In the genomic region with DNA sequence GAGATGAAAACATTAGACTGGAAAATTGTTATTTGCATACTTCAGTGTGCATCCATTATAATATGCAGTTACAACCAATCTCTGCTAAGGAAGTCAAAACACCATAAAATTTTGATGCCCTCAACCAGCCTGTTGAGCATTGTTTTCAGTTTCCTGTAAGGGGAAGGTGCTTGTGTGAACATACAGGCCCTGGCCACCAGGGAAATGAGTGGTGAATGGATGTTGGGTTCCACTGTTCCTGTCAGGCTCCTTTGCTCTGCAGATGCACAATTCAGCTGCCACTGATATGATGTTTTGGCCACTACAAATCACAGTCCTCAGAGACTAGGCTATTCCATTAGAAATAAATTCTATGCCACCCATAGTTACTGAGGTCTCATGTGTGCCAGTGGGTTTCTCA, we compare ENCODE assay signal across 20 cellular contexts.
"Had no signal": no experiment of that assay in that cellular context is flagged by ENCODE, and none has a peak within 500 bp of the region (broad histone marks: within the 10 kb centered on the region; RNA-seq: fewer than 3 reads in every experiment).

No MANE protein-coding gene starts in this region.

- DNase-seq: activated B cell treated with CpG ODN at 0.5 μM for 24 hours; activated CD4-positive, alpha-beta memory T cell treated with anti-CD3 and anti-CD28 coated beads, Interleukin-2, amount 10 ng/mL, durations not matched to agents 7 days and 5 days; activated CD4-positive, alpha-beta T cell treated with anti-CD3 and anti-CD28 coated beads for 4 hours; activated CD8-positive, alpha-beta memory T cell treated with anti-CD3 and anti-CD28 coated beads, Interleukin-2, amount 10 ng/mL, durations not matched to agents 7 days and 5 days; activated naive CD4-positive, alpha-beta T cell; activated naive CD8-positive, alpha-beta T cell treated with anti-CD3 and anti-CD28 coated beads for 36 hours; amygdala; dermis blood vessel endothelial cell; effector memory CD4-positive, alpha-beta T cell; foreskin keratinocyte; hippocampal formation; midbrain; nucleus accumbens; spleen; stimulated activated naive B cell treated with anti-CD40 and anti-IgM and Interleukin-4, amounts not matched to agents 10 μg/mL and 1 μg/mL and 100 μg/mL, for 72 hours had no signal

- H3K36me3 Mint-ChIP-seq: activated CD8-positive, alpha-beta memory T cell treated with anti-CD3 and anti-CD28 coated beads, Interleukin-2, amount 10 ng/mL, durations not matched to agents 7 days and 5 days; activated naive CD8-positive, alpha-beta T cell treated with anti-CD3 and anti-CD28 coated beads for 36 hours; stimulated activated naive B cell treated with anti-CD40 and anti-IgM and Interleukin-4, amounts not matched to agents 10 μg/mL and 1 μg/mL and 100 μg/mL, for 72 hours had no signal

- H3K27ac Mint-ChIP-seq: activated B cell treated with CpG ODN at 0.5 μM for 24 hours; activated CD4-positive, alpha-beta memory T cell treated with anti-CD3 and anti-CD28 coated beads, Interleukin-2, amount 10 ng/mL, durations not matched to agents 7 days and 5 days; activated CD8-positive, alpha-beta memory T cell treated with anti-CD3 and anti-CD28 coated beads, Interleukin-2, amount 10 ng/mL, durations not matched to agents 7 days and 5 days; activated naive CD8-positive, alpha-beta T cell treated with anti-CD3 and anti-CD28 coated beads for 36 hours; nephron; stimulated activated naive B cell treated with anti-CD40 and anti-IgM and Interleukin-4, amounts not matched to agents 10 μg/mL and 1 μg/mL and 100 μg/mL, for 72 hours; T-helper 2 cell treated with Interferon-gamma antibody and Interleukin-4, amounts not matched to agents 5 μg/mL and 100 μg/mL, for 36 hours had no signal

- H3K27me3 ChIP-seq: spleen had no signal

- H3K27ac ChIP-seq: epithelial cell of prostate, foreskin keratinocyte, spleen, thoracic aorta had no signal

- H3K4me1 ChIP-seq: foreskin keratinocyte, spleen had no signal

- H3K9me3 ChIP-seq: thoracic aorta had no signal

- H3K4me3 ChIP-seq: lung, spleen, thoracic aorta had no signal

- H3K4me1 Mint-ChIP-seq: activated B cell treated with CpG ODN at 0.5 μM for 24 hours; activated CD4-positive, alpha-beta memory T cell treated with anti-CD3 and anti-CD28 coated beads, Interleukin-2, amount 10 ng/mL, durations not matched to agents 7 days and 5 days; activated CD8-positive, alpha-beta memory T cell treated with anti-CD3 and anti-CD28 coated beads, Interleukin-2, amount 10 ng/mL, durations not matched to agents 7 days and 5 days; activated naive CD8-positive, alpha-beta T cell treated with anti-CD3 and anti-CD28 coated beads for 36 hours; nephron; stimulated activated naive B cell treated with anti-CD40 and anti-IgM and Interleukin-4, amounts not matched to agents 10 μg/mL and 1 μg/mL and 100 μg/mL, for 72 hours had no signal

- H3K36me3 ChIP-seq: spleen, thoracic aorta had no signal

- H3K4me3 Mint-ChIP-seq: activated B cell treated with CpG ODN at 0.5 μM for 24 hours; activated CD4-positive, alpha-beta memory T cell treated with anti-CD3 and anti-CD28 coated beads, Interleukin-2, amount 10 ng/mL, durations not matched to agents 7 days and 5 days; activated CD8-positive, alpha-beta memory T cell treated with anti-CD3 and anti-CD28 coated beads, Interleukin-2, amount 10 ng/mL, durations not matched to agents 7 days and 5 days; activated naive CD8-positive, alpha-beta T cell treated with anti-CD3 and anti-CD28 coated beads for 36 hours; nephron; stimulated activated naive B cell treated with anti-CD40 and anti-IgM and Interleukin-4, amounts not matched to agents 10 μg/mL and 1 μg/mL and 100 μg/mL, for 72 hours; T-helper 2 cell treated with Interferon-gamma antibody and Interleukin-4, amounts not matched to agents 5 μg/mL and 100 μg/mL, for 36 hours had no signal

- ATAC-seq: activated CD8-positive, alpha-beta memory T cell treated with anti-CD3 and anti-CD28 coated beads, Interleukin-2, amount 10 ng/mL, durations not matched to agents 7 days and 5 days; foreskin keratinocyte; stimulated activated naive B cell treated with anti-CD40 and anti-IgM and Interleukin-4, amounts not matched to agents 10 μg/mL and 1 μg/mL and 100 μg/mL, for 72 hours had no signal

- H3K9me3 Mint-ChIP-seq: activated CD4-positive, alpha-beta memory T cell treated with anti-CD3 and anti-CD28 coated beads, Interleukin-2, amount 10 ng/mL, durations not matched to agents 7 days and 5 days; activated naive CD8-positive, alpha-beta T cell treated with anti-CD3 and anti-CD28 coated beads for 36 hours; nephron; T-helper 2 cell treated with Interferon-gamma antibody and Interleukin-4, amounts not matched to agents 5 μg/mL and 100 μg/mL, for 36 hours had no signal

- H3K27me3 Mint-ChIP-seq: activated B cell treated with CpG ODN at 0.5 μM for 24 hours; activated CD4-positive, alpha-beta memory T cell treated with anti-CD3 and anti-CD28 coated beads, Interleukin-2, amount 10 ng/mL, durations not matched to agents 7 days and 5 days; activated CD8-positive, alpha-beta memory T cell treated with anti-CD3 and anti-CD28 coated beads, Interleukin-2, amount 10 ng/mL, durations not matched to agents 7 days and 5 days; activated naive CD8-positive, alpha-beta T cell treated with anti-CD3 and anti-CD28 coated beads for 36 hours; stimulated activated naive B cell treated with anti-CD40 and anti-IgM and Interleukin-4, amounts not matched to agents 10 μg/mL and 1 μg/mL and 100 μg/mL, for 72 hours had no signal
